In genomic region chr3:147838650-147839049, GRCh38 we compare ENCODE assay signal across 11 cellular contexts.
DNase-seq lines count a peak whose midpoint lies in the region; ATAC-seq and TF ChIP-seq lines count a peak whose summit lies in the region.
"Had no signal": no experiment of that assay in that cellular context is flagged by ENCODE, and none has a peak within 500 bp of the region (broad histone marks: within the 10 kb centered on the region; RNA-seq: fewer than 3 reads in every experiment).

No MANE protein-coding gene starts in this region.

- H3K27ac Mint-ChIP-seq in endodermal cell (no peak overlapping the region), endothelial cell (ENCODE audit: unreplicated experiment) (no peak overlapping the region)
- H3K27ac Mint-ChIP-seq: CD4-positive, alpha-beta memory T cell had no signal

- CTCF ChIA-PET in RWPE1 (lab: Yijun Ruan, JAX), result no interaction called here

- no peaks in the 10 kb centered on the region for H3K36me3 Mint-ChIP-seq in endodermal cell (ENCODE audit: low read depth)
- no peaks in the 10 kb centered on the region for H3K36me3 Mint-ChIP-seq in endothelial cell (ENCODE audit: low read depth, unreplicated experiment)
- H3K36me3 Mint-ChIP-seq: CD4-positive, alpha-beta memory T cell had no signal

- H3K9me3 ChIP-seq in Loucy (ENCODE audit: insufficient read depth, low read depth, low read length) (no peaks in the 10 kb centered on the region), endodermal cell (ENCODE audit: control insufficient read depth, low read length) (no peaks in the 10 kb centered on the region)

- H3K4me3 ChIP-seq in Loucy (ENCODE audit: low read length, poor library complexity, severe bottlenecking) (no peak overlapping the region), endodermal cell (ENCODE audit: low read length) (no peak overlapping the region)

- no peak overlapping the region for H2AFZ ChIP-seq in Loucy (ENCODE audit: low read length)

- H3K27ac ChIP-seq in endodermal cell (ENCODE audit: low read depth, low read length), result no peak overlapping the region
- H3K27ac ChIP-seq in RWPE1, result no peak overlapping the region

- H3K9me3 Mint-ChIP-seq in endodermal cell (no peaks in the 10 kb centered on the region), endothelial cell (ENCODE audit: unreplicated experiment) (no peaks in the 10 kb centered on the region)

- H4K20me1 ChIP-seq in Loucy (ENCODE audit: insufficient read depth, low read length, poor library complexity, severe bottlenecking), result no peaks in the 10 kb centered on the region

- no peaks in the 10 kb centered on the region for H3K79me2 ChIP-seq in Loucy (ENCODE audit: insufficient read depth, low read length)

- peak; percentile 38 for TF ChIP-seq CTCF in AG09319 (IDR thresholded peaks at IDR 0.05; ENCODE audit: low read depth, low read length)
- peak; percentile 46 for TF ChIP-seq CTCF in Loucy (conservative IDR thresholded peaks at IDR 0.05; ENCODE audit: low read length)
- peak; percentile 58 for TF ChIP-seq CTCF in endodermal cell (conservative IDR thresholded peaks at IDR 0.05)
- TF ChIP-seq CTCF in endothelial cell (IDR thresholded peaks at IDR 0.05; ENCODE audit: unreplicated experiment), result no peak
- TF ChIP-seq CTCF in RWPE1 (conservative IDR thresholded peaks at IDR 0.05; ENCODE audit: low read depth), result no peak

- no peaks in the 10 kb centered on the region for H3K36me3 ChIP-seq in Loucy (ENCODE audit: insufficient read depth, low read length)
- H3K36me3 ChIP-seq in endodermal cell (ENCODE audit: control insufficient read depth, insufficient read depth, low read length), result no peaks in the 10 kb centered on the region

- DNase-seq in AG09319 (ENCODE audit: extremely low read depth, low read depth) (no peak), endodermal cell (no peak), endothelial cell (ENCODE audit: low spot score) (no peak), RWPE1 (ENCODE audit: low spot score) (no peak), nucleus accumbens (lab: John Stamatoyannopoulos, UW) (no peak)
- no peak for DNase-seq in stimulated activated naive CD4-positive, alpha-beta T cell treated with Interleukin-2 at 50 U/mL for 16 hours (lab: John Stamatoyannopoulos, UW)
- DNase-seq: CD4-positive, alpha-beta memory T cell; cerebellar nuclear complex; head of caudate nucleus had no signal

- no peaks in the 10 kb centered on the region for H3K27me3 ChIP-seq in Loucy (ENCODE audit: insufficient read depth, low read length, poor library complexity, severe bottlenecking)
- no peaks in the 10 kb centered on the region for H3K27me3 ChIP-seq in endodermal cell (ENCODE audit: control insufficient read depth, insufficient read depth, low read length, poor library complexity, severe bottlenecking)

- H3K9me2 ChIP-seq in Loucy (replicated peaks; ENCODE audit: low read depth, low read length), result no peaks in the 10 kb centered on the region

- H3K4me1 ChIP-seq in Loucy (ENCODE audit: insufficient read depth, low read length, poor library complexity, severe bottlenecking), result no peaks in the 10 kb centered on the region
- H3K4me1 ChIP-seq in endodermal cell (ENCODE audit: control insufficient read depth, insufficient read depth, low read length), result no peaks in the 10 kb centered on the region

- H3K27me3 Mint-ChIP-seq in endodermal cell (ENCODE audit: insufficient read depth), result no peaks in the 10 kb centered on the region
- H3K27me3 Mint-ChIP-seq in endothelial cell (ENCODE audit: unreplicated experiment), result no peaks in the 10 kb centered on the region
- H3K27me3 Mint-ChIP-seq: CD4-positive, alpha-beta memory T cell had no signal

- 84 to 100% methylated on average over 1 to 2 of the region's 2 CpGs for WGBS in endodermal cell (ENCODE audit: insufficient coverage in 1 of 2, insufficient read length in 1 of 2), 2 experiments

- peak; percentile 62 for ATAC-seq in GM18870 (IDR thresholded peaks at IDR 0.05; ENCODE audit: unreplicated experiment)

- POLR2A ChIA-PET in RWPE1 (lab: Yijun Ruan, JAX; ENCODE audit: low non-redundant PET), result no interaction called here

- no peaks in the 10 kb centered on the region for H3K4me1 Mint-ChIP-seq in endodermal cell
- H3K4me1 Mint-ChIP-seq in endothelial cell (ENCODE audit: unreplicated experiment), result no peaks in the 10 kb centered on the region
- H3K4me1 Mint-ChIP-seq: CD4-positive, alpha-beta memory T cell had no signal

- no peak overlapping the region for H3K4me2 ChIP-seq in Loucy (ENCODE audit: low read depth, low read length, poor library complexity, severe bottlenecking)

- H3K4me3 Mint-ChIP-seq in endodermal cell, result no peak overlapping the region
- H3K4me3 Mint-ChIP-seq in endothelial cell (ENCODE audit: unreplicated experiment), result no peak overlapping the region
- H3K4me3 Mint-ChIP-seq: CD4-positive, alpha-beta memory T cell had no signal

- H3F3A ChIP-seq in Loucy (ENCODE audit: low read depth), result no peaks in the 10 kb centered on the region

- H3K9ac ChIP-seq in Loucy (ENCODE audit: low read depth, low read length, poor library complexity, severe bottlenecking) (no peak overlapping the region), endodermal cell (ENCODE audit: extremely low read depth, low read length, poor library complexity, severe bottlenecking) (no peak overlapping the region)

Comparison
In these comparisons a context has a peak if more than half of its experiments do, and no peak if none do; other contexts are left out.
1. CTCF ChIP-seq: peak in AG09319 (single experiment), Loucy (single experiment) and endodermal cell (single experiment); none in endothelial cell (single experiment) and RWPE1 (single experiment).